1 cellular context compared by ENCODE assay signal in genomic region chr20:38166707-38167233, GRCh38.
TF ChIP-seq lines count a peak whose summit lies in the region.

No MANE protein-coding gene starts in this region.

TF ChIP-seq in H1, 55 proteins besides CTCF, POLR2A, EP300 and RAD21 (continued from another document):
- TF ChIP-seq CHD7 (IDR thresholded peaks at IDR 0.05; ENCODE audit: insufficient replicate concordance, low read length) (no peak), FOSL1 (IDR thresholded peaks at IDR 0.05; ENCODE audit: insufficient read depth, low read depth, low read length) (no peak), YY1 (IDR thresholded peaks at IDR 0.05; ENCODE audit: low read depth, low read length) (no peak), NRF1 (IDR thresholded peaks at IDR 0.05; ENCODE audit: low read depth, low read length) (no peak), MAX (IDR thresholded peaks at IDR 0.05) (no peak)
TF ChIP-seq in H1: peak in this region for 0.
